Comparison of ENCODE assay signal across 8 cellular contexts in the genomic region with DNA sequence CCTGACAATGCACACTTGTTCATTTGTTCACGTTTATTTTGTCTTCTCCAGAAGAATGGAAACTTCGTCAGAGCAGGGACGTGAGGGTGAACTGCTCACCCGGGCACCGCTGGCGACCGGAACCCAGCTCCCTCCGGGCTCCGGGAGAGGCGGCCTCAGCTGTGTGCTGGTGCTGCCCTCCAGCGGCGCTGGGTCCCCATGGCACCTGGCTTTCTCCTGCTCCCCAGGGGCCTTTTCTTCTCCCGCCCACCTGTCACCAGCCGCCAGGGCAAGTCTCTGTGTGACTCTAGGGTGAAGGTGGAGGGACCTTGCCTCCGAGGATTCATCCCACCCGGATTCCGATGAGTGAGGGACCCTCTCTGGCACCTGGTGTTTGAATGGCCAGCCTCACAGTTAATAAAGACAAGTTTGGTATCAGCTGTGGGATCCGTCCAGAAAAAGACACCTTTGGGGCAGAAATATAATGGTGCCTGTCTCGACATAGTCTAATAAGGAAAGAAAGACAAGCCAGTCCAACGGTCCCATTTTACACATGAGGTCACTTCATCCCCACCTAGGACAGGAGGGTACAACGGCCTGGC. TPM values are rescaled to one million over a fixed set of nuclear protein-coding genes. Genes with fewer than 3 reads are reported as not detected.
A peak's percentile ranks its signal among the peaks of the same experiment; 100 is the strongest.
DNase-seq lines count a peak whose midpoint lies in the region; ATAC-seq lines count a peak whose summit lies in the region.

No MANE protein-coding gene starts in this region.

- peaks cover 25% of the 10 kb centered on the region for H3K27me3 ChIP-seq in ACC112 (ENCODE audit: insufficient read depth, low read length)

- H2AFZ ChIP-seq in ACC112 (ENCODE audit: low read length, unreplicated experiment), result peak overlapping the region; percentile 65

- DNase-seq in NCI-H2196 treated with DMSO at 0.1 percent for 48 hours (lab: John Stamatoyannopoulos, UW; ENCODE audit: unreplicated experiment) (peak; percentile 81), cerebellum (ENCODE audit: low spot score) (peak; percentile 89), kidney tubule cell (ENCODE audit: low spot score) (peak; percentile 81)
- peak; percentile 34 to 73 for DNase-seq in stimulated activated CD4-positive, alpha-beta T cell treated with anti-CD3 and anti-CD28 coated beads, Interleukin-1b, Interleukin-23, amount 100 ng/mL, for 1 hour (ENCODE audit: low read depth in 2 of 2)

- H3K36me3 ChIP-seq in ACC112 (ENCODE audit: insufficient read depth, low read length), result no peaks in the 10 kb centered on the region

- H3K79me2 ChIP-seq in ACC112 (ENCODE audit: control insufficient read depth, insufficient read depth, low read length, unreplicated experiment), result no peaks in the 10 kb centered on the region

- H3K4me1 ChIP-seq in ACC112 (ENCODE audit: control insufficient read depth, insufficient read depth, low read length, unreplicated experiment), result peaks cover 3% of the 10 kb centered on the region

- H3K4me3 ChIP-seq in ACC112 (ENCODE audit: low read depth, low read length), result peak overlapping the region; percentile 78

- no peak overlapping the region for H3K27ac ChIP-seq in ACC112 (ENCODE audit: low read depth, low read length)

- ATAC-seq in GM18858 (IDR thresholded peaks at IDR 0.05; ENCODE audit: unreplicated experiment) (peak; percentile 86), HG03108 (IDR thresholded peaks at IDR 0.05; ENCODE audit: unreplicated experiment) (peak; percentile 84)
- ATAC-seq in activated CD4-positive, CD25-positive, alpha-beta regulatory T cell treated with anti-CD3 and anti-CD28 coated beads, Interleukin-2, amount 50 U/mL, for 24 hours, result peak; percentile 89 to 93

RNA-seq across cellular contexts. Expression of a gene that starts 32.9 kb away (rescaled TPM):
- 3.5 TPM for total RNA-seq in cerebellum
